18 cellular contexts compared by ENCODE assay signal in genomic region chr7:139797607-139798006, GRCh38.
"Had no signal": no experiment of that assay in that cellular context is flagged by ENCODE, and none has a peak within 500 bp of the region (broad histone marks: within the 10 kb centered on the region; RNA-seq: fewer than 3 reads in every experiment).

No MANE protein-coding gene starts in this region.

- H3K36me3 Mint-ChIP-seq: activated CD4-positive, alpha-beta memory T cell treated with anti-CD3 and anti-CD28 coated beads for 36 hours; T-cell had no signal

- H3K9me3 ChIP-seq: ascending aorta, lower lobe of right lung, prostate gland, suprapubic skin, vagina had no signal

- H3K4me3 Mint-ChIP-seq: activated CD4-positive, alpha-beta memory T cell treated with anti-CD3 and anti-CD28 coated beads for 36 hours; activated CD4-positive, alpha-beta T cell treated with anti-CD3 and anti-CD28 coated beads for 36 hours; neural crest cell; T-cell; WTC11 had no signal

- H3K27me3 ChIP-seq: ascending aorta, suprapubic skin, vagina had no signal

- H3K27me3 Mint-ChIP-seq: activated CD4-positive, alpha-beta memory T cell treated with anti-CD3 and anti-CD28 coated beads for 36 hours; activated CD4-positive, alpha-beta T cell treated with anti-CD3 and anti-CD28 coated beads for 36 hours; stimulated activated naive CD8-positive, alpha-beta T cell treated with anti-CD3 and anti-CD28 coated beads, Interleukin-15, amount 100 ng/mL, for 72 hours had no signal

- H3K27ac ChIP-seq: ascending aorta, lower lobe of right lung, prostate gland, skin epidermis, suprapubic skin, vagina had no signal

- H3K27ac Mint-ChIP-seq: activated CD4-positive, alpha-beta memory T cell treated with anti-CD3 and anti-CD28 coated beads for 36 hours; activated CD4-positive, alpha-beta T cell treated with anti-CD3 and anti-CD28 coated beads for 36 hours; T-cell; WTC11 had no signal

- H3K36me3 ChIP-seq: ascending aorta, lower lobe of right lung, prostate gland, suprapubic skin, vagina had no signal

- H3K4me1 ChIP-seq: ascending aorta, lower lobe of right lung, prostate gland, vagina had no signal

- H3K4me3 ChIP-seq: lower lobe of right lung, prostate gland, skin epidermis, suprapubic skin, vagina had no signal

- ATAC-seq: lower lobe of right lung; right cardiac atrium; SK-N-SH treated with all-trans-retinoic acid at 6 μM for 48 hours; stimulated activated naive CD8-positive, alpha-beta T cell treated with anti-CD3 and anti-CD28 coated beads, Interleukin-15, amount 100 ng/mL, for 72 hours; WTC11 had no signal

- DNase-seq: activated effector memory CD4-positive, alpha-beta T cell treated with anti-CD3 and anti-CD28 coated beads, Interleukin-2, amount 50 U/mL, for 16 hours; activated naive CD4-positive, alpha-beta T cell treated with anti-CD3 and anti-CD28 coated beads, Interleukin-2, amount 50 U/mL, for 16 hours; activated T-cell treated with anti-CD3 and anti-CD28 coated beads, Interleukin-2, amount 50 U/mL, for 48 hours; hippocampal formation; lower lobe of right lung; right cardiac atrium; stimulated activated naive CD8-positive, alpha-beta T cell treated with anti-CD3 and anti-CD28 coated beads, Interleukin-15, amount 100 ng/mL, for 72 hours; T-cell had no signal
